ENCODE assay signal across 8 cellular contexts in genomic region chr17:75856062-75856681, GRCh38. TPM values are rescaled to one million over a fixed set of nuclear protein-coding genes. Genes with fewer than 3 reads are reported as not detected.
DNase-seq lines count a peak whose midpoint lies in the region; ATAC-seq and TF ChIP-seq lines count a peak whose summit lies in the region.

No MANE protein-coding gene starts in this region.

- CTCF ChIA-PET in CD8-positive, alpha-beta memory T cell (lab: Charles Lee) = interaction anchor here (0.7 to 4.7 kb wide), 21 partner anchors 8 to 149 kb away, joined by 3 to 46 read pairs (median 7); partner anchors contain the start of genes GALK1, MRPL38, TRIM47 and TRIM65
- CTCF ChIA-PET in PC-3 (lab: Charles Lee) = interaction anchor here (0.5 to 3.2 kb wide), 8 partner anchors 11 to 697 kb away, joined by 3 to 30 read pairs (median 4); partner anchors contain the start of genes SMIM5 and TRIM65

- no peaks in the 10 kb centered on the region for H3K27me3 ChIP-seq in CD8-positive, alpha-beta memory T cell (ENCODE audit: insufficient read depth, low read length, poor library complexity, severe bottlenecking)
- no peaks in the 10 kb centered on the region for H3K27me3 ChIP-seq in PC-3 (ENCODE audit: low read length)
- H3K27me3 ChIP-seq in duodenal mucosa (ENCODE audit: control insufficient read depth in 1 of 2, insufficient read depth in 2 of 2, low read length in 2 of 2) = no peaks in the 10 kb centered on the region
- H3K27me3 ChIP-seq in mononuclear cell (ENCODE audit: insufficient read depth, low read length) = no peaks in the 10 kb centered on the region

- peak overlapping the region; percentile 93 for H3K4me2 ChIP-seq in PC-3 (ENCODE audit: low read length)

- H3K36me3 ChIP-seq in CD8-positive, alpha-beta memory T cell (ENCODE audit: insufficient read depth, low read length) = peaks cover 5% of the 10 kb centered on the region
- H3K36me3 ChIP-seq in PC-3 (ENCODE audit: low read depth, low read length) (peaks cover 2% of the 10 kb centered on the region; the same call in 1 of the 2 replicates), duodenal mucosa (ENCODE audit: control insufficient read depth in 1 of 2, insufficient read depth in 2 of 2, low read length in 2 of 2) (peaks cover 0 to 4% of the 10 kb centered on the region in 2 donors)

- H3K9me2 ChIP-seq in PC-3 (replicated peaks; ENCODE audit: low read length) = no peaks in the 10 kb centered on the region

- H3K4me1 ChIP-seq in CD8-positive, alpha-beta memory T cell (ENCODE audit: insufficient read depth, low read length) = peaks cover 22% of the 10 kb centered on the region
- peaks cover 28% of the 10 kb centered on the region for H3K4me1 ChIP-seq in PC-3 (ENCODE audit: insufficient read depth, low read length)
- H3K4me1 ChIP-seq in duodenal mucosa (ENCODE audit: control insufficient read depth in 1 of 2, insufficient read depth in 2 of 2, low read length in 2 of 2) = peaks cover 15 to 17% of the 10 kb centered on the region in 2 donors
- H3K4me1 ChIP-seq in mononuclear cell (ENCODE audit: insufficient read depth, low read length) = peaks cover 61% of the 10 kb centered on the region

- no peaks in the 10 kb centered on the region for H4K20me1 ChIP-seq in PC-3 (ENCODE audit: low read length)

- no peak for DNase-seq in CD8-positive, alpha-beta memory T cell
- peak; percentile 45 for DNase-seq in PC-3
- no peak for DNase-seq in inferior parietal cortex (ENCODE audit: extremely low spot score)

- no peaks in the 10 kb centered on the region for H3K9me3 Mint-ChIP-seq in CD8-positive, alpha-beta memory T cell

- no peaks in the 10 kb centered on the region for H3K27me3 Mint-ChIP-seq in CD8-positive, alpha-beta memory T cell

- no peaks in the 10 kb centered on the region for H3F3A ChIP-seq in PC-3 (ENCODE audit: low read length, unreplicated experiment)

- H3K36me3 Mint-ChIP-seq in CD8-positive, alpha-beta memory T cell = peaks cover 3 to 18% (median 3%) of the 10 kb centered on the region in 3 donors

- peaks cover 24% of the 10 kb centered on the region for H3K79me2 ChIP-seq in PC-3 (ENCODE audit: low read length)

- H3K9me3 ChIP-seq in CD8-positive, alpha-beta memory T cell (ENCODE audit: low read length) = no peaks in the 10 kb centered on the region
- no peaks in the 10 kb centered on the region for H3K9me3 ChIP-seq in PC-3 (ENCODE audit: low read length)
- no peaks in the 10 kb centered on the region for H3K9me3 ChIP-seq in duodenal mucosa (ENCODE audit: control insufficient read depth in 1 of 2, low read length in 2 of 2)
- no peaks in the 10 kb centered on the region for H3K9me3 ChIP-seq in mononuclear cell (ENCODE audit: low read depth, low read length)

- BruUV-seq in PC-3 (replicated peaks; lab: Mats Ljungman, UMichigan) = TSS peak; percentile 77

- peak overlapping the region; percentile 77 for H3K9ac ChIP-seq in PC-3 (ENCODE audit: low read length)
- H3K9ac ChIP-seq in duodenal mucosa (ENCODE audit: low read depth in 1 of 2, low read length in 2 of 2) = peak overlapping the region; percentile 89 to 90

- H3K27ac ChIP-seq in CD8-positive, alpha-beta memory T cell (ENCODE audit: low read depth, low read length) = peak overlapping the region; percentile 89
- H3K27ac ChIP-seq in PC-3 (ENCODE audit: low read length) = no peak overlapping the region; the same call in 1 of the 2 replicates
- peak overlapping the region; percentile 96 for H3K27ac ChIP-seq in duodenal mucosa (ENCODE audit: low read depth, low read length)

- peak overlapping the region in 7 of 8 donors; percentile 83 to 93 (median 88) for H3K27ac Mint-ChIP-seq in CD8-positive, alpha-beta memory T cell

- ATAC-seq in GM21576 (IDR thresholded peaks at IDR 0.05; ENCODE audit: unreplicated experiment) (peak; percentile 32), PC-3 (no peak; the same call in 1 of the 2 replicates), HG02981 (IDR thresholded peaks at IDR 0.05; ENCODE audit: unreplicated experiment) (no peak), HG03175 (IDR thresholded peaks at IDR 0.05; ENCODE audit: unreplicated experiment) (no peak)

- peaks cover 21 to 38% (median 21%) of the 10 kb centered on the region in 3 donors for H3K4me1 Mint-ChIP-seq in CD8-positive, alpha-beta memory T cell

- peak overlapping the region; percentile 86 for H2AFZ ChIP-seq in PC-3 (ENCODE audit: low read length)

- intact Hi-C loops in PC-3 (cut with micrococcal nuclease) = no loop called here

- peak overlapping the region in 1 of 7 donors; percentile 92 for H3K4me3 Mint-ChIP-seq in CD8-positive, alpha-beta memory T cell

- H3K4me3 ChIP-seq in CD8-positive, alpha-beta memory T cell (ENCODE audit: low read length) = peak overlapping the region; percentile 91
- H3K4me3 ChIP-seq in PC-3 (ENCODE audit: low read length) (peak overlapping the region; percentile 86), duodenal mucosa (ENCODE audit: low read depth in 1 of 2, low read length in 2 of 2) (peak overlapping the region; percentile 85 to 88), mononuclear cell (ENCODE audit: low read length) (peak overlapping the region; percentile 85)

- TF ChIP-seq CTCF in PC-3 (conservative IDR thresholded peaks at IDR 0.05; ENCODE audit: low read depth, low read length) = peak; percentile 51; the same call in 1 of the 2 replicates

- POLR2A ChIA-PET in CD8-positive, alpha-beta memory T cell (lab: Charles Lee) = interaction anchor here (0.7 to 3.8 kb wide), 14 partner anchors 9 to 689 kb away, joined by 3 to 82 read pairs (median 12); partner anchors contain the start of genes TMEM94, TRIM47, TRIM65 and UNC13D
- POLR2A ChIA-PET in PC-3 (lab: Charles Lee; ENCODE audit: unreplicated experiment) = interaction anchor here (1.6 to 2.3 kb wide), 3 partner anchors 11 to 76 kb away, joined by 7 to 18 read pairs (median 16); a partner anchor contains a TSS

RNA-seq across cellular contexts. Expression of gene WBP2, which starts 1.0 kb away (rescaled TPM):
- total RNA-seq in CD8-positive, alpha-beta memory T cell = 10 to 100 TPM; 47.5 to 53.2 TPM
- polyA plus RNA-seq in CD8-positive, alpha-beta memory T cell = 129 TPM
- 49.7 and 51.8 TPM in 2 replicates for total RNA-seq in PC-3 (2014; rRNA removed)
- 30.5 TPM for total RNA-seq in mononuclear cell

RNA-seq across cellular contexts. Expression of gene UNC13D, which starts 12.0 kb away (rescaled TPM):
- total RNA-seq in CD8-positive, alpha-beta memory T cell = 100 to 1,000 TPM; 143 to 154 TPM
- polyA plus RNA-seq in CD8-positive, alpha-beta memory T cell = 90.3 TPM
- 43.9 and 53.8 TPM in 2 replicates for total RNA-seq in PC-3 (2014; rRNA removed)
- 42.9 TPM for total RNA-seq in mononuclear cell

RNA-seq across cellular contexts. Expression of gene TRIM47, which starts 22.2 kb away (rescaled TPM):
- 10 to 100 TPM; 12.6 to 14.1 TPM for total RNA-seq in CD8-positive, alpha-beta memory T cell
- polyA plus RNA-seq in CD8-positive, alpha-beta memory T cell = 17.6 TPM
- total RNA-seq in PC-3 (2014; rRNA removed) (73.7 and 109 TPM in 2 replicates), mononuclear cell (0.63 TPM)

RNA-seq across cellular contexts. Expression of gene TRIM65, which starts 40.6 kb away (rescaled TPM):
- 10 to 100 TPM; 34.9 to 35.4 TPM for total RNA-seq in CD8-positive, alpha-beta memory T cell
- 28.1 TPM for polyA plus RNA-seq in CD8-positive, alpha-beta memory T cell
- total RNA-seq in PC-3 (2014; rRNA removed) = 32.3 and 48.9 TPM in 2 replicates
- total RNA-seq in mononuclear cell = 5.8 TPM

RNA-seq across cellular contexts. Expression of gene MRPL38, which starts 48.5 kb away (rescaled TPM):
- 100 to 1,000 TPM; 171 to 180 TPM for total RNA-seq in CD8-positive, alpha-beta memory T cell
- 73.1 TPM for polyA plus RNA-seq in CD8-positive, alpha-beta memory T cell
- total RNA-seq in PC-3 (2014; rRNA removed) = 74.5 and 124 TPM in 2 replicates
- 45.4 TPM for total RNA-seq in mononuclear cell
